In the genomic region with DNA sequence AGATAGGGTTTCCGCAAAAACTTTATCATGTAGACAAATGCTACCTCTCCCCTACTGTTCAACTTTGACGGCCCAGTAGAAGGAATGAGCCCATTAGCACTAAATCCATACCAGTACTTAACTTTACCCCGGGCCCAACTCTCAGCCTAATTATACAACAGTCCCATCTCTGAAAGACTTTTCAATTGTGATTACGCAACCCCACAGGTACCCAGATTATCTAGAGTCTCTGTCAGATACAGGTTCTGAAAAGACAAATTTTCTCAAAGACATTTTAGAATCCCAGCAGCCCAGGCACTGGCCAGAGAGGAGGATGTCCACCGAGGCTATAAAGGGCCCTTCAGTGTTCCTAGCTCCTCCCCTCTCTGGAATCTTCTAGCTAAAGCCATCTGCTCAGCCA, we compare ENCODE assay signal across 31 cellular contexts. TPM values are rescaled to one million over a fixed set of nuclear protein-coding genes. Genes with fewer than 3 reads are reported as not detected.
"Had no signal": no experiment of that assay in that cellular context is flagged by ENCODE, and none has a peak within 500 bp of the region (broad histone marks: within the 10 kb centered on the region; RNA-seq: fewer than 3 reads in every experiment).

No MANE protein-coding gene starts in this region.

- H3K4me1 Mint-ChIP-seq: activated CD4-positive, alpha-beta T cell treated with anti-CD3 and anti-CD28 coated beads for 36 hours; activated CD4-positive, alpha-beta T cell treated with anti-CD3 and anti-CD28 coated beads, Interleukin-2, amount 10 ng/mL, durations not matched to agents 24 days and 14 days; activated CD8-positive, alpha-beta memory T cell treated with anti-CD3 and anti-CD28 coated beads, Interleukin-2, amount 10 ng/mL, durations not matched to agents 7 days and 5 days; activated naive CD4-positive, alpha-beta T cell treated with anti-CD3 and anti-CD28 coated beads, Interleukin-2, amount 10 ng/mL, durations not matched to agents 7 days and 5 days; activated naive CD8-positive, alpha-beta T cell treated with anti-CD3 and anti-CD28 coated beads, Interleukin-2, amount 10 ng/mL, durations not matched to agents 7 days and 5 days; central memory CD8-positive, alpha-beta T cell had no signal

- H3K4me3 ChIP-seq: ascending aorta, breast epithelium, cardiac muscle cell, coronary artery, dorsolateral prefrontal cortex, heart left ventricle had no signal

- FAIRE-seq: frontal cortex had no signal

- H3K27ac Mint-ChIP-seq: activated CD4-positive, alpha-beta memory T cell treated with anti-CD3 and anti-CD28 coated beads for 36 hours; activated CD4-positive, alpha-beta T cell treated with anti-CD3 and anti-CD28 coated beads for 36 hours; activated CD4-positive, alpha-beta T cell treated with anti-CD3 and anti-CD28 coated beads, Interleukin-2, amount 10 ng/mL, durations not matched to agents 24 days and 14 days; activated CD8-positive, alpha-beta memory T cell treated with anti-CD3 and anti-CD28 coated beads, Interleukin-2, amount 10 ng/mL, durations not matched to agents 7 days and 5 days; activated CD8-positive, alpha-beta T cell treated with anti-CD3 and anti-CD28 coated beads, Interleukin-2, amount 10 ng/mL, durations not matched to agents 7 days and 5 days; activated naive CD4-positive, alpha-beta T cell treated with anti-CD3 and anti-CD28 coated beads, Interleukin-2, amount 10 ng/mL, durations not matched to agents 7 days and 5 days; activated naive CD8-positive, alpha-beta T cell treated with anti-CD3 and anti-CD28 coated beads, Interleukin-2, amount 10 ng/mL, durations not matched to agents 7 days and 5 days; brain; dendritic cell treated with granulocyte-macrophage colony-stimulating factor and Interleukin-4, amounts not matched to agents 40 ng/mL and 50 ng/mL, for 4 days; endodermal cell had no signal

- H3K36me3 ChIP-seq: ascending aorta, breast epithelium, cardiac muscle cell, heart left ventricle had no signal

- H3K9me3 Mint-ChIP-seq: activated CD4-positive, alpha-beta memory T cell treated with anti-CD3 and anti-CD28 coated beads for 36 hours; activated CD4-positive, alpha-beta T cell treated with anti-CD3 and anti-CD28 coated beads, Interleukin-2, amount 10 ng/mL, durations not matched to agents 24 days and 14 days; activated naive CD4-positive, alpha-beta T cell treated with anti-CD3 and anti-CD28 coated beads, Interleukin-2, amount 10 ng/mL, durations not matched to agents 7 days and 5 days; dendritic cell treated with granulocyte-macrophage colony-stimulating factor and Interleukin-4, amounts not matched to agents 40 ng/mL and 50 ng/mL, for 4 days had no signal

- ATAC-seq: activated CD4-positive, alpha-beta T cell treated with anti-CD3 and anti-CD28 coated beads for 36 hours; activated CD8-positive, alpha-beta memory T cell treated with anti-CD3 and anti-CD28 coated beads, Interleukin-2, amount 10 ng/mL, durations not matched to agents 7 days and 5 days; activated CD8-positive, alpha-beta T cell treated with anti-CD3 and anti-CD28 coated beads, Interleukin-2, amount 10 ng/mL, durations not matched to agents 7 days and 5 days; activated naive CD4-positive, alpha-beta T cell treated with anti-CD3 and anti-CD28 coated beads, Interleukin-2, amount 50 U/mL, for 72 hours; esophagus mucosa; heart left ventricle had no signal

- H3K36me3 Mint-ChIP-seq: activated CD4-positive, alpha-beta memory T cell treated with anti-CD3 and anti-CD28 coated beads for 36 hours; activated CD8-positive, alpha-beta memory T cell treated with anti-CD3 and anti-CD28 coated beads, Interleukin-2, amount 10 ng/mL, durations not matched to agents 7 days and 5 days; activated naive CD4-positive, alpha-beta T cell treated with anti-CD3 and anti-CD28 coated beads, Interleukin-2, amount 10 ng/mL, durations not matched to agents 7 days and 5 days; activated naive CD8-positive, alpha-beta T cell treated with anti-CD3 and anti-CD28 coated beads, Interleukin-2, amount 10 ng/mL, durations not matched to agents 7 days and 5 days had no signal

- H3K4me1 ChIP-seq: ascending aorta, breast epithelium had no signal

- H3K9me3 ChIP-seq: ascending aorta, breast epithelium had no signal

- H3K27ac ChIP-seq: ascending aorta, breast epithelium, cardiac muscle cell, coronary artery, dorsolateral prefrontal cortex, heart left ventricle had no signal

- H3K4me3 Mint-ChIP-seq: activated CD4-positive, alpha-beta memory T cell treated with anti-CD3 and anti-CD28 coated beads for 36 hours; activated CD4-positive, alpha-beta T cell treated with anti-CD3 and anti-CD28 coated beads for 36 hours; activated CD4-positive, alpha-beta T cell treated with anti-CD3 and anti-CD28 coated beads, Interleukin-2, amount 10 ng/mL, durations not matched to agents 24 days and 14 days; activated CD8-positive, alpha-beta memory T cell treated with anti-CD3 and anti-CD28 coated beads, Interleukin-2, amount 10 ng/mL, durations not matched to agents 7 days and 5 days; activated CD8-positive, alpha-beta T cell treated with anti-CD3 and anti-CD28 coated beads, Interleukin-2, amount 10 ng/mL, durations not matched to agents 7 days and 5 days; activated naive CD4-positive, alpha-beta T cell treated with anti-CD3 and anti-CD28 coated beads, Interleukin-2, amount 10 ng/mL, durations not matched to agents 7 days and 5 days; activated naive CD8-positive, alpha-beta T cell treated with anti-CD3 and anti-CD28 coated beads, Interleukin-2, amount 10 ng/mL, durations not matched to agents 7 days and 5 days; brain; central memory CD8-positive, alpha-beta T cell; dendritic cell treated with granulocyte-macrophage colony-stimulating factor and Interleukin-4, amounts not matched to agents 40 ng/mL and 50 ng/mL, for 4 days; endodermal cell had no signal

- DNase-seq: activated CD4-positive, alpha-beta memory T cell treated with anti-CD3 and anti-CD28 coated beads for 36 hours; activated CD4-positive, alpha-beta T cell treated with anti-CD3 and anti-CD28 coated beads for 36 hours; activated CD4-positive, alpha-beta T cell treated with anti-CD3 and anti-CD28 coated beads, Interleukin-2, amount 10 ng/mL, durations not matched to agents 24 days and 14 days; activated CD4-positive, CD25-positive, alpha-beta regulatory T cell; activated CD4-positive, CD25-positive, alpha-beta regulatory T cell treated with anti-CD3 and anti-CD28 coated beads, Interleukin-2, amount 50 U/mL, for 72 hours; activated CD8-positive, alpha-beta memory T cell treated with anti-CD3 and anti-CD28 coated beads, Interleukin-2, amount 10 ng/mL, durations not matched to agents 7 days and 5 days; activated CD8-positive, alpha-beta memory T cell treated with anti-CD3 and anti-CD28 coated beads, Interleukin-2, amount 50 U/mL, for 4 hours; activated CD8-positive, alpha-beta T cell treated with anti-CD3 and anti-CD28 coated beads, Interleukin-2, amount 10 ng/mL, durations not matched to agents 7 days and 5 days; activated gamma-delta T cell; activated naive CD4-positive, alpha-beta T cell; activated naive CD4-positive, alpha-beta T cell treated with anti-CD3 and anti-CD28 coated beads, Interleukin-2, amount 10 ng/mL, durations not matched to agents 7 days and 5 days; activated naive CD8-positive, alpha-beta T cell treated with anti-CD3 and anti-CD28 coated beads, Interleukin-2, amount 10 ng/mL, durations not matched to agents 7 days and 5 days; activated T-cell treated with anti-CD3 and anti-CD28 coated beads, Interleukin-2, amount 50 U/mL, for 1 hour; activated T-cell treated with anti-CD3 and anti-CD28 coated beads, Interleukin-2, amount 50 U/mL, for 48 hours; dorsolateral prefrontal cortex; effector memory CD4-positive, alpha-beta T cell; endodermal cell; foreskin fibroblast; heart left ventricle; T-helper 2 cell had no signal

- H3K27me3 Mint-ChIP-seq: activated CD4-positive, alpha-beta T cell treated with anti-CD3 and anti-CD28 coated beads, Interleukin-2, amount 10 ng/mL, durations not matched to agents 24 days and 14 days; activated CD8-positive, alpha-beta memory T cell treated with anti-CD3 and anti-CD28 coated beads, Interleukin-2, amount 10 ng/mL, durations not matched to agents 7 days and 5 days; activated naive CD8-positive, alpha-beta T cell treated with anti-CD3 and anti-CD28 coated beads, Interleukin-2, amount 10 ng/mL, durations not matched to agents 7 days and 5 days; central memory CD8-positive, alpha-beta T cell had no signal

- H3K27me3 ChIP-seq: ascending aorta, breast epithelium, cardiac muscle cell, dorsolateral prefrontal cortex, heart left ventricle had no signal

RNA-seq across cellular contexts. Expression of gene FAM78B, which starts 15.0 kb away (rescaled TPM):
- total RNA-seq: activated naive CD8-positive, alpha-beta T cell treated with anti-CD3 and anti-CD28 coated beads, Interleukin-2, amount 10 ng/mL, durations not matched to agents 7 days and 5 days; ascending aorta; epithelial cell of proximal tubule had no signal
